11 cellular contexts compared by ENCODE assay signal in the genomic region with DNA sequence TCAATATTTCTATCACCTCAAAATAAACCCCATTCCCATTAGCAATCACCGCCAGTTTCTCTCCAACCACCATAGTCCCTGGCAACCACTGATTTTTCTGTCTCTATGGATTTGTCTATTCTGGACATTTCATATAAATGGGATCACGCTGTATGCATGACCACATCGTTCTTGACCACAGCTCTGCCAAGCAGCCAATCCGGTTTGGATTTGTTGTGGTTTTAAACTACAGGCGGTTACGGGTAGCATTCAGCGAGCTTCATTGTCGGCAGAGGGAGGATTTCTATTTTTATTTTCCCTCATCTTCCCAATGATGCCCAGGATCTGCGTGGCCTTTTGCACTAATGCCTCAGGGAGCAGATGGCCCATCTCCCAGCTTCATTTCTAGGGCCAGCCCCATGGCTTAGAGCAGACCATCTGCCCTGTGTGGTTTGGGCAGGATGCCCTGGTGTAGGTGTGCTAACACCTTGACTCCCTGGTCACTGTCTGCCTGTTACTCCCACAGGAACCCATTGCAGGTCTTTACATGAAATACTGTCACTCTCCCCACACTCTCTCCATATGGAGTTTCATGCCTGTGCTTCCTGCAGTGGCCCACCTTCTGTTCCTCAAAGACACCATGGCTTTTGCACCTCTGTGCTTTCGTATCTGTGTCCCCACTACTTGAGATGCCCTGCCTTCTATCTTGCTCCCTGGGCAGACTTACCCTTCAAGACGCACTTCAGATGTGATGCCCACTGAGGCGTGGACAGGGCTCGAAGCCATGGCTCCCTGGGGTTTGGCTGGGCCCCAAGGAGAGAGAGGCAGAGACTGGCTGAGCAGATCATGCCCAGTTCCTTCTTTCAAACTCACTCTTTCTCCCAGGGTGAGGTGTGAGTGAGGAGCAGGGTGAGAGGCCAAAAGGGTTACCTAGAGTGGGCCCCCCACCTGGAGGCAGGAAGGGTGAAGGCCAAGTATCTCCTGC. TPM values are rescaled to one million over a fixed set of nuclear protein-coding genes. Genes with fewer than 3 reads are reported as not detected.
DNase-seq lines count a peak whose midpoint lies in the region; ATAC-seq lines count a peak whose summit lies in the region.
"Had no signal": no experiment of that assay in that cellular context is flagged by ENCODE, and none has a peak within 500 bp of the region (broad histone marks: within the 10 kb centered on the region; RNA-seq: fewer than 3 reads in every experiment).

No MANE protein-coding gene starts in this region.

- POLR2A ChIA-PET in CD8-positive, alpha-beta memory T cell (lab: Charles Lee) = no interaction called here

- peaks cover 0 to 43% (median 11%) of the 10 kb centered on the region in 3 donors for H3K36me3 Mint-ChIP-seq in CD8-positive, alpha-beta memory T cell

- peak overlapping the region in 1 of 8 donors; percentile 37 for H3K27ac Mint-ChIP-seq in CD8-positive, alpha-beta memory T cell
- H3K27ac Mint-ChIP-seq: stimulated activated memory B cell treated with anti-CD40 and anti-IgM and Interleukin-4, amounts not matched to agents 10 μg/mL and 1 μg/mL and 100 μg/mL, for 72 hours had no signal

- H3K9me3 ChIP-seq in SJCRH30 (replicated peaks) = no peaks in the 10 kb centered on the region
- H3K9me3 ChIP-seq in CD8-positive, alpha-beta memory T cell (ENCODE audit: low read length) = no peaks in the 10 kb centered on the region

- H3K27me3 ChIP-seq in SJCRH30 = no peaks in the 10 kb centered on the region
- no peaks in the 10 kb centered on the region for H3K27me3 ChIP-seq in CD8-positive, alpha-beta memory T cell (ENCODE audit: insufficient read depth, low read length, poor library complexity, severe bottlenecking)

- H3K4me1 Mint-ChIP-seq in CD8-positive, alpha-beta memory T cell = peaks cover 8 to 24% (median 13%) of the 10 kb centered on the region in 3 donors

- H3K27ac ChIP-seq in SJCRH30 = no peak overlapping the region
- H3K27ac ChIP-seq in CD8-positive, alpha-beta memory T cell (ENCODE audit: low read depth, low read length) = no peak overlapping the region
- H3K27ac ChIP-seq: KMS-11 had no signal

- CTCF ChIA-PET in CD8-positive, alpha-beta memory T cell (lab: Charles Lee) = no interaction called here

- H3K36me3 ChIP-seq in SJCRH30 = no peaks in the 10 kb centered on the region
- no peaks in the 10 kb centered on the region for H3K36me3 ChIP-seq in CD8-positive, alpha-beta memory T cell (ENCODE audit: insufficient read depth, low read length)

- no peak overlapping the region for H3K4me3 Mint-ChIP-seq in CD8-positive, alpha-beta memory T cell
- H3K4me3 Mint-ChIP-seq: stimulated activated memory B cell treated with anti-CD40 and anti-IgM and Interleukin-4, amounts not matched to agents 10 μg/mL and 1 μg/mL and 100 μg/mL, for 72 hours had no signal

- H3K4me1 ChIP-seq in SJCRH30 = peaks cover 4% of the 10 kb centered on the region; the same call in 1 of the 2 replicates
- peaks cover 19% of the 10 kb centered on the region for H3K4me1 ChIP-seq in CD8-positive, alpha-beta memory T cell (ENCODE audit: insufficient read depth, low read length)

- DNase-seq in COLO829 (ENCODE audit: low spot score) (peak; percentile 46), H4 (ENCODE audit: low spot score) (peak; percentile 83), SJCRH30 (peak; percentile 54 to 66), glomerular visceral epithelial cell (ENCODE audit: extremely low spot score) (peak; percentile 53), occipital lobe (lab: John Stamatoyannopoulos, UW) (no peak), AG08396 (ENCODE audit: low spot score) (no peak)
- DNase-seq in CD8-positive, alpha-beta memory T cell = no peak
- DNase-seq: activated CD4-positive, CD25-positive, alpha-beta regulatory T cell had no signal

- no peaks in the 10 kb centered on the region for H3K27me3 Mint-ChIP-seq in CD8-positive, alpha-beta memory T cell
- H3K27me3 Mint-ChIP-seq: stimulated activated memory B cell treated with anti-CD40 and anti-IgM and Interleukin-4, amounts not matched to agents 10 μg/mL and 1 μg/mL and 100 μg/mL, for 72 hours had no signal

- H3K9me3 Mint-ChIP-seq in CD8-positive, alpha-beta memory T cell = no peaks in the 10 kb centered on the region
- H3K9me3 Mint-ChIP-seq: stimulated activated memory B cell treated with anti-CD40 and anti-IgM and Interleukin-4, amounts not matched to agents 10 μg/mL and 1 μg/mL and 100 μg/mL, for 72 hours had no signal

- no peak overlapping the region for H3K4me3 ChIP-seq in SJCRH30
- no peak overlapping the region for H3K4me3 ChIP-seq in CD8-positive, alpha-beta memory T cell (ENCODE audit: low read length)

- ATAC-seq in HG02610 (IDR thresholded peaks at IDR 0.05; ENCODE audit: unreplicated experiment) = no peak
- ATAC-seq: stimulated activated memory B cell treated with anti-CD40 and anti-IgM and Interleukin-4, amounts not matched to agents 10 μg/mL and 1 μg/mL and 100 μg/mL, for 72 hours had no signal

RNA-seq across cellular contexts. Expression of a gene that starts 26.1 kb away (rescaled TPM):
- 0.29 and 0.56 TPM in 2 replicates for total RNA-seq in H4 (2014; rRNA removed; shearing (Covaris generic))
- 0.71 TPM in 2 replicates for total RNA-seq in SJCRH30 (2014; rRNA removed; shearing (Covaris generic))
- 1 to 10 TPM; 3.7 to 4.7 TPM for total RNA-seq in CD8-positive, alpha-beta memory T cell
- 2.2 TPM for polyA plus RNA-seq in CD8-positive, alpha-beta memory T cell
- total RNA-seq in occipital lobe = 2.0 TPM

RNA-seq across cellular contexts. Expression of a gene that starts 36.8 kb away (rescaled TPM):
- total RNA-seq in H4 (2014; rRNA removed; shearing (Covaris generic)) = 0.99 and 1.5 TPM in 2 replicates
- total RNA-seq in SJCRH30 (2014; rRNA removed; shearing (Covaris generic)) = 2.9 and 3.0 TPM in 2 replicates
- 1 to 10 TPM; 3.2 to 3.5 TPM for total RNA-seq in CD8-positive, alpha-beta memory T cell
- 5.8 TPM for polyA plus RNA-seq in CD8-positive, alpha-beta memory T cell
- 23.4 TPM for total RNA-seq in occipital lobe

Comparison
In these comparisons a context has a peak if more than half of its experiments do, and no peak if none do; other contexts are left out.
1. DNase-seq: peak in COLO829 (single experiment), H4 (single experiment), SJCRH30 (2 of 2) and glomerular visceral epithelial cell (single experiment); none in CD8-positive, alpha-beta memory T cell (0 of 5), occipital lobe (single experiment) and AG08396 (single experiment).